Comparison of ENCODE assay signal across 1 cellular context in the genomic region with DNA sequence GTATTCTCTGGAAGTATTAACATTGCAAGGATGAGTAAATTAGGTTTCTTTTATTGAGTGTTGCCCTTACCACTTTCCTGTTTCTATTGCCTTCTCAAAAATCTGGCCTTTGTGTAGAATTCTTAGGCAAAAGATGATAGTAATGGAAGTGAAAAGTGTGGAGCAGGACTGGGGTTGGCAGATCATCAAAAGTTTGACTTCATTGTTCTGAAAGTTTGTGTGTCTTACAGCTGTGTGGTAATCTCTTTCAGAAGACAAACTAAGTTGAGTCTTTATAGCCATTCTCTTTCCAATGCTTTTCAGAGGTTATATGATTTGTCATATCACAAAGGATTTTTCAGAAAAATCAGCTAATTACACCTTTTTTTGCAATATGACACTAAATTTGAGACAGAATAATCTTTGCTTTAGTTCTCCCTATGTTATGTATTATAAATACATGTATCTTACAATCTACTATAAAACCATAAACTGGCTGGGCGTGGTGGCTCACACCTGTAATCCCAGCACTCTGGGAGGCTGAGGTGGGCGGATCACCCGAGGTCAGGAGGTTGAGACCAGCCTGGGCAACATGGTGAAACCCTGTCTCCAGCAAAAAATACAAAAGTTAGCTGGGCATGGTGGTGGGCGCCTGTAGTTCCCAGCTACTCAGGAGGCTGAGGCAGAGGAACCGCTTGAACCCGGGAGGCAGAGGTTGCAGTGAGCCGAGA.
TF ChIP-seq lines count a peak whose summit lies in the region.

No MANE protein-coding gene starts in this region.

TF ChIP-seq in GM12891, 5 proteins besides CTCF, POLR2A, EP300 and RAD21:
- TF ChIP-seq TAF1 (IDR thresholded peaks at IDR 0.05; ENCODE audit: low read depth, low read length) (no peak), SPI1 (IDR thresholded peaks at IDR 0.05; ENCODE audit: low read depth, low read length) (no peak), POLR2AphosphoS5 (IDR thresholded peaks at IDR 0.05; ENCODE audit: low read depth, low read length) (no peak), POU2F2 (IDR thresholded peaks at IDR 0.05; ENCODE audit: low read depth, low read length) (no peak), PAX5 (IDR thresholded peaks at IDR 0.05; ENCODE audit: insufficient read depth, low read length, severe bottlenecking) (no peak)
